In the genomic region with DNA sequence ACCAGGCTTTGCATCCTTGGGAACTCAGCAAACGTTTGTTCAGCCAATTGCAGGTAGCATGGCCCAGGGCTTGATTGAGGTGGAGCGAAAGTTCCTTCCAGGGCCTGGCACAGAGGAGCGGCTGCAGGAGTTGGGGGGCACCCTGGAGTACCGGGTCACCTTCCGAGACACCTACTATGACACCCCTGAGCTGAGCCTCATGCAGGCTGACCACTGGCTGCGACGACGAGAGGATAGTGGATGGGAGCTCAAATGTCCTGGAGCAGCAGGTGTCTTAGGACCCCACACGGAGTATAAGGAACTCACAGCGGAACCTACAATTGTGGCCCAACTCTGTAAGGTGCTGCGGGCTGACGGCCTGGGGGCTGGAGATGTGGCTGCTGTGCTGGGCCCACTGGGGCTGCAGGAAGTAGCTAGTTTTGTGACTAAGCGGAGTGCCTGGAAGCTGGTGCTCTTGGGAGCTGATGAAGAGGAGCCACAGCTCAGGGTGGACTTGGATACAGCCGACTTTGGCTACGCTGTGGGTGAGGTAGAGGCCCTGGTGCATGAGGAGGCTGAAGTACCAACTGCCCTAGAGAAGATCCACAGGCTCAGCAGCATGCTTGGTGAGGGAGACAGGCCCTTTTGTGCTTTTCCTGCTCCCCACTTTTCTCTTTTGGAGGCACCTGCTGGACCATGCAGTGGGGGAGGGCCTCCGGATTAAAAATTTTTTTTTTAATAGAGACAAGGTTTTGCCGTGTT, we compare ENCODE assay signal across 8 cellular contexts. TPM values are rescaled to one million over a fixed set of nuclear protein-coding genes. Genes with fewer than 3 reads are reported as not detected.
A peak's percentile ranks its signal among the peaks of the same experiment; 100 is the strongest.
DNase-seq lines count a peak whose midpoint lies in the region; ATAC-seq and TF ChIP-seq lines count a peak whose summit lies in the region.

No MANE protein-coding gene starts in this region.

- H4K20me1 ChIP-seq in GM23338 (replicated peaks; ENCODE audit: insufficient read depth): no peaks in the 10 kb centered on the region; the same call in 1 of the 2 replicates

- H3K27ac ChIP-seq in GM23338 (ENCODE audit: low read depth): peak overlapping the region; percentile 90
- H3K27ac ChIP-seq in esophagus muscularis mucosa (replicated peaks in 1 of 4): peak overlapping the region; percentile 93 to 98 (median 96)

- no peaks in the 10 kb centered on the region for H3K9me3 Mint-ChIP-seq in GM23338

- H3K4me2 ChIP-seq in GM23338: peak overlapping the region; percentile 95

- peak overlapping the region; percentile 92 for H3K4me3 Mint-ChIP-seq in GM23338

- TF ChIP-seq CTCF in GM23338 (conservative IDR thresholded peaks at IDR 0.05; ENCODE audit: low read depth in 2 of 2) (no peak), esophagus muscularis mucosa (IDR thresholded peaks at IDR 0.05) (no peak), retinal pigment epithelial cell (conservative IDR thresholded peaks at IDR 0.05; ENCODE audit: low read depth, low read length) (no peak)

- no peak for TF ChIP-seq POLR2A in esophagus muscularis mucosa (IDR thresholded peaks at IDR 0.05; ENCODE audit: low read depth)

- H3K4me3 ChIP-seq in GM23338: peak overlapping the region; percentile 74
- peak overlapping the region; percentile 73 to 92 (median 90) for H3K4me3 ChIP-seq in esophagus muscularis mucosa
- peak overlapping the region; percentile 89 for H3K4me3 ChIP-seq in retinal pigment epithelial cell (ENCODE audit: low read length)

- H3K36me3 Mint-ChIP-seq in GM23338 (ENCODE audit: low read depth): peaks cover 38% of the 10 kb centered on the region

- H3F3A ChIP-seq in GM23338 (replicated peaks; ENCODE audit: low read depth): peaks cover 13% of the 10 kb centered on the region; the same call in 1 of the 2 replicates

- DNase-seq in GM23338 (ENCODE audit: low spot score): no peak
- DNase-seq in RKO (ENCODE audit: low spot score): peak; percentile 79
- DNase-seq in esophagus muscularis mucosa (ENCODE audit: extremely low spot score): no peak
- no peak for DNase-seq in retinal pigment epithelial cell (ENCODE audit: low read depth)
- no peak for DNase-seq in AML-193 (lab: John Stamatoyannopoulos, UW)
- DNase-seq in NCI-H1048 (lab: John Stamatoyannopoulos, UW): no peak

- H2AFZ ChIP-seq in GM23338: no peak overlapping the region; the same call in 1 of the 2 replicates

- H3K36me3 ChIP-seq in GM23338 (ENCODE audit: insufficient read depth): no peaks in the 10 kb centered on the region; the same call in 1 of the 2 replicates
- H3K36me3 ChIP-seq in esophagus muscularis mucosa: peaks cover 0 to 32% (median 29%) of the 10 kb centered on the region in 4 donors

- peak overlapping the region; percentile 92 for H3K27ac Mint-ChIP-seq in GM23338

- H3K27me3 Mint-ChIP-seq in GM23338 (ENCODE audit: insufficient read depth, low read depth, poor library complexity): peaks cover 15% of the 10 kb centered on the region

- ATAC-seq in GM23338 (peak; percentile 6), GM21786 (IDR thresholded peaks at IDR 0.05; ENCODE audit: unreplicated experiment) (no peak), HG02610 (IDR thresholded peaks at IDR 0.05; ENCODE audit: unreplicated experiment) (no peak)

- H3K27me3 ChIP-seq in GM23338 (ENCODE audit: insufficient read depth) (no peaks in the 10 kb centered on the region), esophagus muscularis mucosa (no peaks in the 10 kb centered on the region)

- H3K4me1 ChIP-seq in GM23338 (ENCODE audit: insufficient read depth) (peaks cover 41% of the 10 kb centered on the region), esophagus muscularis mucosa (peaks cover 21 to 36% (median 33%) of the 10 kb centered on the region in 4 donors)

- no peaks in the 10 kb centered on the region for H3K9me3 ChIP-seq in esophagus muscularis mucosa

- intact Hi-C loops in esophagus muscularis mucosa (cut with DNase I): loop anchor here (5.0 kb wide), 1 partner anchor 235 kb away; the partner anchor contains the start of gene PABPN1

- H3K4me1 Mint-ChIP-seq in GM23338: peaks cover 49% of the 10 kb centered on the region

- H3K9me2 ChIP-seq in GM23338 (ENCODE audit: insufficient read depth): no peaks in the 10 kb centered on the region

- peaks cover 19% of the 10 kb centered on the region for H3K79me2 ChIP-seq in GM23338 (replicated peaks; ENCODE audit: insufficient read depth)

- TF ChIP-seq EP300 in esophagus muscularis mucosa (IDR thresholded peaks at IDR 0.05): no peak

- WGBS in esophagus muscularis mucosa: 58% methylated on average over 10 of the region's 17 CpGs

TF ChIP-seq in GM23338, 12 proteins besides CTCF, POLR2A, EP300 and RAD21 (continues in another document):
- TF ChIP-seq EZH2phosphoT487 (IDR thresholded peaks at IDR 0.05; ENCODE audit: unreplicated experiment) (no peak), JUNB (IDR thresholded peaks at IDR 0.05; ENCODE audit: unreplicated experiment) (no peak), EZH2 (IDR thresholded peaks at IDR 0.05; ENCODE audit: low read depth, unreplicated experiment) (no peak), NANOG (IDR thresholded peaks at IDR 0.05; ENCODE audit: borderline replicate concordance) (no peak), CREB1 (CRISPR knock-in tag; IDR thresholded peaks at IDR 0.05; ENCODE audit: low read depth) (no peak), ZNF114 (CRISPR knock-in tag; IDR thresholded peaks at IDR 0.05) (no peak)
- TF ChIP-seq, protein P1, sequence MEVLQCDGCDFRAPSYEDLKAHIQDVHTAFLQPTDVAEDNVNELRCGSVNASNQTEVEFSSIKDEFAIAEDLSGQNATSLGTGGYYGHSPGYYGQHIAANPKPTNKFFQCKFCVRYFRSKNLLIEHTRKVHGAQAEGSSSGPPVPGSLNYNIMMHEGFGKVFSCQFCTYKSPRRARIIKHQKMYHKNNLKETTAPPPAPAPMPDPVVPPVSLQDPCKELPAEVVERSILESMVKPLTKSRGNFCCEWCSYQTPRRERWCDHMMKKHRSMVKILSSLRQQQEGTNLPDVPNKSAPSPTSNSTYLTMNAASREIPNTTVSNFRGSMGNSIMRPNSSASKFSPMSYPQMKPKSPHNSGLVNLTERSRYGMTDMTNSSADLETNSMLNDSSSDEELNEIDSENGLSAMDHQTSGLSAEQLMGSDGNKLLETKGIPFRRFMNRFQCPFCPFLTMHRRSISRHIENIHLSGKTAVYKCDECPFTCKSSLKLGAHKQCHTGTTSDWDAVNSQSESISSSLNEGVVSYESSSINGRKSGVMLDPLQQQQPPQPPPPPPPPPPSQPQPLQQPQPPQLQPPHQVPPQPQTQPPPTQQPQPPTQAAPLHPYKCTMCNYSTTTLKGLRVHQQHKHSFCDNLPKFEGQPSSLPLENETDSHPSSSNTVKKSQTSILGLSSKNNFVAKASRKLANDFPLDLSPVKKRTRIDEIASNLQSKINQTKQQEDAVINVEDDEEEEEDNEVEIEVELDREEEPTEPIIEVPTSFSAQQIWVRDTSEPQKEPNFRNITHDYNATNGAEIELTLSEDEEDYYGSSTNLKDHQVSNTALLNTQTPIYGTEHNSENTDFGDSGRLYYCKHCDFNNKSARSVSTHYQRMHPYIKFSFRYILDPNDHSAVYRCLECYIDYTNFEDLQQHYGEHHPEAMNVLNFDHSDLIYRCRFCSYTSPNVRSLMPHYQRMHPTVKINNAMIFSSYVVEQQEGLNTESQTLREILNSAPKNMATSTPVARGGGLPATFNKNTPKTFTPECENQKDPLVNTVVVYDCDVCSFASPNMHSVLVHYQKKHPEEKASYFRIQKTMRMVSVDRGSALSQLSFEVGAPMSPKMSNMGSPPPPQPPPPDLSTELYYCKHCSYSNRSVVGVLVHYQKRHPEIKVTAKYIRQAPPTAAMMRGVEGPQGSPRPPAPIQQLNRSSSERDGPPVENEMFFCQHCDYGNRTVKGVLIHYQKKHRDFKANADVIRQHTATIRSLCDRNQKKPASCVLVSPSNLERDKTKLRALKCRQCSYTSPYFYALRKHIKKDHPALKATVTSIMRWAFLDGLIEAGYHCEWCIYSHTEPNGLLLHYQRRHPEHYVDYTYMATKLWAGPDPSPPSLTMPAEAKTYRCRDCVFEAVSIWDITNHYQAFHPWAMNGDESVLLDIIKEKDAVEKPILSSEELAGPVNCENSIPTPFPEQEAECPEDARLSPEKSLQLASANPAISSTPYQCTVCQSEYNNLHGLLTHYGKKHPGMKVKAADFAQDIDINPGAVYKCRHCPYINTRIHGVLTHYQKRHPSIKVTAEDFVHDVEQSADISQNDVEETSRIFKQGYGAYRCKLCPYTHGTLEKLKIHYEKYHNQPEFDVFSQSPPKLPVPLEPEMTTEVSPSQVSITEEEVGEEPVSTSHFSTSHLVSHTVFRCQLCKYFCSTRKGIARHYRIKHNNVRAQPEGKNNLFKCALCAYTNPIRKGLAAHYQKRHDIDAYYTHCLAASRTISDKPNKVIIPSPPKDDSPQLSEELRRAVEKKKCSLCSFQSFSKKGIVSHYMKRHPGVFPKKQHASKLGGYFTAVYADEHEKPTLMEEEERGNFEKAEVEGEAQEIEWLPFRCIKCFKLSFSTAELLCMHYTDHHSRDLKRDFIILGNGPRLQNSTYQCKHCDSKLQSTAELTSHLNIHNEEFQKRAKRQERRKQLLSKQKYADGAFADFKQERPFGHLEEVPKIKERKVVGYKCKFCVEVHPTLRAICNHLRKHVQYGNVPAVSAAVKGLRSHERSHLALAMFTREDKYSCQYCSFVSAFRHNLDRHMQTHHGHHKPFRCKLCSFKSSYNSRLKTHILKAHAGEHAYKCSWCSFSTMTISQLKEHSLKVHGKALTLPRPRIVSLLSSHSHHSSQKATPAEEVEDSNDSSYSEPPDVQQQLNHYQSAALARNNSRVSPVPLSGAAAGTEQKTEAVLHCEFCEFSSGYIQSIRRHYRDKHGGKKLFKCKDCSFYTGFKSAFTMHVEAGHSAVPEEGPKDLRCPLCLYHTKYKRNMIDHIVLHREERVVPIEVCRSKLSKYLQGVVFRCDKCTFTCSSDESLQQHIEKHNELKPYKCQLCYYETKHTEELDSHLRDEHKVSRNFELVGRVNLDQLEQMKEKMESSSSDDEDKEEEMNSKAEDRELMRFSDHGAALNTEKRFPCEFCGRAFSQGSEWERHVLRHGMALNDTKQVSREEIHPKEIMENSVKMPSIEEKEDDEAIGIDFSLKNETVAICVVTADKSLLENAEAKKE (CRISPR knock-in tag; IDR thresholded peaks at IDR 0.05): no peak

RNA-seq across cellular contexts. Expression of gene THTPA, which starts 0.8 kb away (rescaled TPM):
- 15.0 and 21.3 TPM in 2 replicates for total RNA-seq in GM23338 (2014; rRNA removed; shearing (Covaris generic))
- polyA plus RNA-seq in GM23338 (2016; fragmentation: Nextera tagmentation; extraction: Ambion mirVana): 6.3 and 8.6 TPM in 2 replicates
- total RNA-seq in esophagus muscularis mucosa: 10 to 100 TPM; 18.3 to 20.0 (median 19.7) TPM

RNA-seq across cellular contexts. Expression of gene ZFHX2, which starts 5.3 kb away (rescaled TPM):
- 9.9 and 11.6 TPM in 2 replicates for total RNA-seq in GM23338 (2014; rRNA removed; shearing (Covaris generic))
- 18.5 and 22.4 TPM in 2 replicates for polyA plus RNA-seq in GM23338 (2016; fragmentation: Nextera tagmentation; extraction: Ambion mirVana)
- total RNA-seq in esophagus muscularis mucosa: 1 to 10 TPM in 3 of 4 donors, under 1 TPM in 1; 0.50 to 1.8 (median 1.2) TPM

RNA-seq across cellular contexts. Expression of gene AP1G2, which starts 10.7 kb away (rescaled TPM):
- total RNA-seq in GM23338 (2014; rRNA removed; shearing (Covaris generic)): 63.5 and 70.8 TPM in 2 replicates
- 53.7 and 55.3 TPM in 2 replicates for polyA plus RNA-seq in GM23338 (2016; fragmentation: Nextera tagmentation; extraction: Ambion mirVana)
- 10 to 100 TPM; 15.9 to 30.2 (median 20.0) TPM for total RNA-seq in esophagus muscularis mucosa

RNA-seq across cellular contexts. Expression of gene JPH4, which starts 21.7 kb away (rescaled TPM):
- total RNA-seq in GM23338 (2014; rRNA removed; shearing (Covaris generic)): 28.5 and 29.9 TPM in 2 replicates
- 11.0 and 11.9 TPM in 2 replicates for polyA plus RNA-seq in GM23338 (2016; fragmentation: Nextera tagmentation; extraction: Ambion mirVana)
- total RNA-seq in esophagus muscularis mucosa: 1 to 10 TPM in 3 of 4 donors, under 1 TPM in 1; 0.83 to 2.8 (median 2.0) TPM
